In the genomic region with DNA sequence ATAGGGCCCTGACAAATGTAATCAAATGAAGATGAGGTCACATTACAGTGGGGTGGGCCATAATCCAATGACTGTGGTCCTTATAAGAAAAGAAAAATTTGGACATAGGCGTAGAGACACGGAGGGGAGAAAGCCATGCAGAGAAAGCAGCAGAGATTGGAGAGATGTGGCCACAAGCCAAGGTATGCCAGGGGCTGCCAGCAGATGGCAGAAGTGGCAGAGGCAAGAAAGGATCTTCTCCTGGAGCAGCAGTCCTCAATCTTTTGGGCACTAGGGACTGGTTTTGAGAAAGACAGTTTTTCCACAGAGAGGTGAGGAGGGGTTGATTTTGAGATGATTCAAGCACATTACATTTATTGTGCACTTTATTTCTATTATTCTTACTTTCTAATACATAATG, we compare ENCODE assay signal across 8 cellular contexts.
DNase-seq lines count a peak whose midpoint lies in the region; ATAC-seq and TF ChIP-seq lines count a peak whose summit lies in the region.

No MANE protein-coding gene starts in this region.

- ATAC-seq in HG03342 (IDR thresholded peaks at IDR 0.05; ENCODE audit: unreplicated experiment) (no peak), GM19023 (IDR thresholded peaks at IDR 0.05; ENCODE audit: unreplicated experiment) (no peak), GM18505 (IDR thresholded peaks at IDR 0.05; ENCODE audit: unreplicated experiment) (no peak)

- peaks cover 0 to 5% (median 0%) of the 10 kb centered on the region in 8 donors for H3K9me3 ChIP-seq in spleen

- DNase-seq in COLO829 (ENCODE audit: low spot score) (peak; percentile 7), GM13977 (ENCODE audit: low spot score) (no peak), SW480 (ENCODE audit: low spot score) (peak; percentile 25), foreskin melanocyte (peak; percentile 3), spleen (no peak)

- in situ Hi-C loops in GM13977 (cut with MboI; ENCODE audit: low pct_unique_long_range_greater_than_20kb, low sequenced_read_pairs, unreplicated experiment): no loop called here

- intact Hi-C loops in spleen (cut with DNase I; ENCODE audit: low total_unique reads): no loop called here

- 66 to 88% (median 76%) methylated on average over 2 of the region's 2 CpGs for WGBS in spleen, 5 donors

- H3K4me3 ChIP-seq in spleen: no peak overlapping the region

- H3K27ac ChIP-seq in spleen: no peak overlapping the region

- H3K4me1 ChIP-seq in spleen: no peaks in the 10 kb centered on the region

- H3K36me3 ChIP-seq in spleen: no peaks in the 10 kb centered on the region

- peaks cover 0 to 60% (median 0%) of the 10 kb centered on the region in 7 donors for H3K27me3 ChIP-seq in spleen (replicated peaks in 1 of 7)

- TF ChIP-seq CTCF in GM13977 (IDR thresholded peaks at IDR 0.05; ENCODE audit: extremely low read depth, insufficient read depth, missing control alignments) (peak; percentile 42), spleen (IDR thresholded peaks at IDR 0.05 in 8 of 11, conservative IDR thresholded peaks at IDR 0.05 in 3 of 11) (peak in 5 of 11 experiments; percentile 9 to 35 (median 16))

- TF ChIP-seq POLR2A in spleen (IDR thresholded peaks at IDR 0.05) (no peak), GM18505 (IDR thresholded peaks at IDR 0.05; ENCODE audit: borderline replicate concordance, extremely low read depth, insufficient read depth, insufficient read length) (no peak)

Comparison
In these comparisons a context has a peak if more than half of its experiments do, and no peak if none do; other contexts are left out.
1. DNase-seq: peak in COLO829 (single experiment), SW480 (single experiment) and foreskin melanocyte (single experiment); none in GM13977 (single experiment) and spleen (single experiment).